21 cellular contexts compared by ENCODE assay signal in the genomic region with DNA sequence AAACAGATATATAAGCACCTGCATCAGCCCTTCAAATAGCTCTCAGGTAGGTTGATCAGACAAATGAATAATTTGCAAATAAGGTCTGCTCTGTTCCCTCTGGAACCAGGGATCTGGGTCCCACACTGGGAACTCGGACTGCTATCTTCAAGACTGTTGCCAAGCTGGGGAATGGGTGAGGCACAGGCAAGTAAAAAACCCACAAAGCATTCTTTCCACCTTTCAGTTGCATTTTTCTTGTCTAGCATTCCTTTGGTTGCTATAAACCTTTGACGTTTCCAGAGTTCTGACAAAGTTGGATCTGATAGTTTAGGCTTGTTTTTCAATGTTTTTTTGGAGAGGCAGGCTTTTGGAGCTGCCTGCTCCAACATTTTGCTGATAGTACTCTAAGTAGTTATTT.
"Had no signal": no experiment of that assay in that cellular context is flagged by ENCODE, and none has a peak within 500 bp of the region (broad histone marks: within the 10 kb centered on the region; RNA-seq: fewer than 3 reads in every experiment).

No MANE protein-coding gene starts in this region.

- H3K27me3 ChIP-seq: ascending aorta had no signal

- DNase-seq: activated CD4-positive, alpha-beta T cell treated with anti-CD3 and anti-CD28 coated beads for 4 hours; activated CD8-positive, alpha-beta memory T cell treated with anti-CD3 and anti-CD28 coated beads, Interleukin-2, amount 50 U/mL, for 4 hours; activated CD8-positive, alpha-beta T cell treated with anti-CD3 and anti-CD28 coated beads for 36 hours; activated naive CD4-positive, alpha-beta T cell; activated T-cell treated with anti-CD3 and anti-CD28 coated beads, Interleukin-2, amount 50 U/mL, for 72 hours; amniotic stem cell; Karpas-422; MM.1S; NCI-H1105 treated with DMSO at 0.1 percent for 48 hours; NCI-H1436 treated with DMSO at 0.1 percent for 48 hours; NCI-H187; NCI-H2081; NCI-H510A treated with DMSO at 0.1 percent for 48 hours; NCI-H69; NK-92 treated with Interleukin-12 subunit alpha and Interleukin-12 subunit beta, amount 100 ng/mL, for 24 hours; OCI-M1; RPMI8226; T-helper 1 cell had no signal

- H3K9me3 ChIP-seq: ascending aorta had no signal

- H3K4me3 ChIP-seq: ascending aorta, SK-N-MC had no signal

- H3K27ac ChIP-seq: ascending aorta, SK-N-MC, VCaP had no signal
